In the genomic region with DNA sequence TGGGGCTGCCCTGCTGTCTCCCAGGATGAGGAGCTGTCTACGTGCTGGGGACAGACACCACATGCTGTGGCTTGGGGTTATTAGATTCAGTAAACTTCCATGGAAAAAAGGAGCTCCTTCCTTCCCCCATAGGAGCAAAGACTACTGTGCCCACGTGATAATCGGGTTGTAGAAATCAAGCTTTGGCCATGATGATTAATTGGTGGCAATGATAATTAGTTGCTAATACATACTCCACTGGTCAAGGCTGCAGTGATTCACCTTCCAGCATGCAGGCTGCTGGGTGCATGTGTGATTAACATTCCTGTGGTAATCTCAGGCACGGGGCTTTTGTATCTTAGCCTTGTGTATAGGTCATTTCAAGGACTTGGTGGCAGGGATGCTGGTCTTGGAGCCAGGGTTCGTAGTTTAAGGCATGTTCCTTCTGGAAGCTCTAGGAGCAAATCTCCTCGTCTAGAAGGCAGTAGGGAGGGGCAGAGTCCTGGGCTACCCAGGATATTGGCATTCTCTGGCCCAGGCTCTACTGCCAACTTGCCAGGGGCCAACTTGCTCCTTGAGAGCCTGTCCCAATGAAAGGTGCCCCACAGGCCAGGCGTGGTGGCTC, we compare ENCODE assay signal across 13 cellular contexts. TPM values are rescaled to one million over a fixed set of nuclear protein-coding genes. Genes with fewer than 3 reads are reported as not detected.
DNase-seq lines count a peak whose midpoint lies in the region; ATAC-seq and TF ChIP-seq lines count a peak whose summit lies in the region.
"Had no signal": no experiment of that assay in that cellular context is flagged by ENCODE, and none has a peak within 500 bp of the region (broad histone marks: within the 10 kb centered on the region; RNA-seq: fewer than 3 reads in every experiment).

No MANE protein-coding gene starts in this region.

- ATAC-seq in GM21360 (IDR thresholded peaks at IDR 0.05; ENCODE audit: unreplicated experiment) (no peak), GM21515 (IDR thresholded peaks at IDR 0.05; ENCODE audit: unreplicated experiment) (no peak)
- ATAC-seq: left colon had no signal

- H3K27ac ChIP-seq in AG04450 (ENCODE audit: low read depth, low read length), result no peak overlapping the region
- H3K27ac ChIP-seq: parathyroid adenoma had no signal

- no peak overlapping the region for H3K4me3 ChIP-seq in AG04450 (ENCODE audit: low read depth, low read length)

- POLR2A ChIA-PET in AG04450 (lab: Yijun Ruan, JAX), result interaction anchor here (0.6 to 1.1 kb wide), 3 partner anchors 7 to 153 kb away, joined by 3 to 7 read pairs (median 4); no protein-coding TSS in a partner anchor

- CTCF ChIA-PET in AG04450 (lab: Charles Lee), result interaction anchor here (1.3 to 1.6 kb wide), 2 partner anchors 43 to 54 kb away, joined by 4 to 6 read pairs; no protein-coding TSS in a partner anchor

- H3K9me3 ChIP-seq in AG04450 (ENCODE audit: control insufficient read depth, insufficient read depth, low read length), result no peaks in the 10 kb centered on the region
- H3K9me3 ChIP-seq: BE2C had no signal

- DNase-seq in AG04450 (ENCODE audit: low read depth, low spot score), result peak; percentile 59
- DNase-seq in HPDE6-E6E7 (ENCODE audit: extremely low spot score), result peak; percentile 67
- peak; percentile 91 for DNase-seq in amniotic epithelial cell (ENCODE audit: low read depth)
- DNase-seq in iPS-NIHi11 (ENCODE audit: low spot score), result peak; percentile 23
- no peak for DNase-seq in SHP77 (lab: John Stamatoyannopoulos, UW)
- no peak for DNase-seq in NCI-H1105 treated with DMSO at 0.1 percent for 48 hours (lab: John Stamatoyannopoulos, UW)
- DNase-seq: activated naive CD4-positive, alpha-beta T cell treated with Interleukin-2 at 50 U/mL for 16 hours; BE2C; endodermal cell; left colon had no signal

- H3K27me3 ChIP-seq in AG04450 (ENCODE audit: control insufficient read depth, insufficient read depth, low read length), result no peaks in the 10 kb centered on the region
- H3K27me3 ChIP-seq: BE2C had no signal

- TF ChIP-seq CTCF in AG04450 (IDR thresholded peaks at IDR 0.05; ENCODE audit: low read depth, low read length), result no peak

RNA-seq across cellular contexts. Expression of a gene that starts 41.4 kb away (rescaled TPM):
- polyA plus RNA-seq in AG04450 (2011; rRNA removed), result 10.1 and 11.4 TPM in 2 replicates
- 10.4 and 17.1 TPM in 2 replicates for polyA minus RNA-seq in AG04450 (2011; rRNA and poly(A)+ RNA removed)

RNA-seq across cellular contexts. Expression of a gene that starts 56.8 kb away (rescaled TPM):
- not detected in 2 replicates for polyA plus RNA-seq in AG04450 (2011; rRNA removed)
- polyA minus RNA-seq in AG04450 (2011; rRNA and poly(A)+ RNA removed), result not detected in 2 replicates

Comparison
In these comparisons a context has a peak if more than half of its experiments do, and no peak if none do; other contexts are left out.
1. DNase-seq: peak in AG04450 (single experiment), HPDE6-E6E7 (single experiment), amniotic epithelial cell (single experiment) and iPS-NIHi11 (single experiment); none in SHP77 (0 of 2) and NCI-H1105 treated with DMSO at 0.1 percent for 48 hours (single experiment).